14 cellular contexts compared by ENCODE assay signal in the genomic region with DNA sequence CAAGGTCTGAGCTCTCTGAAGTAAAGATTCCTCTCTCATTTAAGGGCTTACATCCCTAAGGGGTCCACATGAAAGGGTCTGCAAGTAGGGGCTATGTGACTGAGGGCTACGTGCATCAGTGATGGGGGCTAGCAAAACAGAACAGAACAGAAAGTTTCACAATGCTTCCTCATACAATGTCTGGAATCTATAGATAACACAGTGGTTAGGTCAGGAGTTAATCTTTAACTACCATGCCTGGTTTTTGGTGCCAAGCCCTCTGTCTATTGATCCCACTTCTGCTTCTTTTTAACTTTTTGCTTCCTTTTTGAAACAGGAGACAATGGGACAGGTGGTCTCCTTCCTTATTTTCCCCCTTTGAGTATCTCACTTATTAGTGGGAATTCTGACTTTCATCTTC.
"Had no signal": no experiment of that assay in that cellular context is flagged by ENCODE, and none has a peak within 500 bp of the region (broad histone marks: within the 10 kb centered on the region; RNA-seq: fewer than 3 reads in every experiment).

No MANE protein-coding gene starts in this region.

- H3K4me3 ChIP-seq: mucosa of descending colon, ovary, spleen, upper lobe of left lung had no signal

- H3K27me3 ChIP-seq: foreskin keratinocyte, ovary, spleen, upper lobe of left lung had no signal

- H3K4me1 ChIP-seq: foreskin keratinocyte, spleen, upper lobe of left lung had no signal

- DNase-seq: activated CD4-positive, alpha-beta T cell treated with anti-CD3 and anti-CD28 coated beads for 1 hour; activated CD4-positive, alpha-beta T cell treated with anti-CD3 and anti-CD28 coated beads, Interleukin-2, amount 50 U/mL, for 4 hours; activated naive CD8-positive, alpha-beta T cell treated with anti-CD3 and anti-CD28 coated beads, Interleukin-2, amount 50 U/mL, for 24 hours; aorta; cerebellar nuclear complex; effector CD8-positive, alpha-beta T cell; left ventricle myocardium superior; naive thymus-derived CD4-positive, alpha-beta T cell; ovary; spleen; upper lobe of left lung had no signal

- H3K27ac ChIP-seq: foreskin keratinocyte, ovary, spleen, upper lobe of left lung had no signal

- H3K9me3 ChIP-seq: ovary had no signal

- H3K36me3 ChIP-seq: ovary, spleen, upper lobe of left lung had no signal

- ATAC-seq: left ventricle myocardium superior; mucosa of descending colon; naive thymus-derived CD4-positive, alpha-beta T cell; sciatic nerve had no signal
